Comparison of ENCODE assay signal across 9 cellular contexts in the genomic region with DNA sequence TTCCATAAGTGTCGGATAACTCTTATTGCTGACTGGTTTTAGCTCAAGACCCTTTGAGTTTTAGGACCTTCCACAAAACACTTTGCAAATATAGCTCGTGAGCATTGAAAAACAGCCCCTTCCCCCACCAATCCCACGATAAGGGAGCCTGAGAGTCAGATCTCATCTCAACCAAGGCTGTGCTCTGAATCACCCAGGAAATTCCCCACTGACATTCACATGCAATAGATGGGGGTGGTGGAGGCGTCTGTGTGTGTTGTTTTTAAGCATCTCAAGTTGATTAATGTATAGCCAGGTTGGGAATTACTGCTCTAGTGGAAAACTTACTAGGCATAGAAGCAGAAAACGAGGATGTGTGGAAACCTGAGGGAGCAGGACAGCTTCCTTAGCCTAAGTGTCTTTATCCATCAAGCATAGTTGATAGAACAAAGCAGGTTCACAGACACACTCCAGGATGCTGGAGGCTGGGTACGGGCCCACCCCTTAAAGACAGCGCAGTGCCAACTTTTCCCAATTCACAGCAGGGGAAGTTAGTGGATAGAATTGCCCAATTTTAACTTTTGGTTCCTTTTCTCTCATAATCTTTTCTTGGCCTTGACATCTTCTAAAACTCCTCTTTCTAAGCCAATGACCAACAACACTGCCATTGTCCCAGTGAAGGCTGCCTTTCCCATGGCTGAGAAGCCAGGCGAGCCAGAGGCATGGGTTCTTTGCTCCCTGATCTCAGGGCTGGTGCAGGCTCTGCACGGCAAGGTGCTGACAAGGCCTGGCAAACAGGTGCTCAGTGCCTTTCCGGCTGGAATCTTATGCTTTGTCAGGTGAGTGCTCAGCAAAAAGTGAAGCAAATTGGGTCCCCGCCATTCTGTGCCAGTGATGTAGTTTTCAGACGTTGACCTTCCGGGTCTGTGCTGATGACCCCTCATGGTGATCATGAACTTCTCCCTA.
DNase-seq lines count a peak whose midpoint lies in the region; ATAC-seq and TF ChIP-seq lines count a peak whose summit lies in the region.
"Had no signal": no experiment of that assay in that cellular context is flagged by ENCODE, and none has a peak within 500 bp of the region (broad histone marks: within the 10 kb centered on the region; RNA-seq: fewer than 3 reads in every experiment).

No MANE protein-coding gene starts in this region.

- H3K4me3 Mint-ChIP-seq in stimulated activated memory B cell treated with anti-CD40 and anti-IgM and Interleukin-4, amounts not matched to agents 10 μg/mL and 1 μg/mL and 100 μg/mL, for 72 hours = no peak overlapping the region
- no peak overlapping the region for H3K4me3 Mint-ChIP-seq in endothelial cell (ENCODE audit: unreplicated experiment)
- H3K4me3 Mint-ChIP-seq: CD4-positive, CD25-positive, alpha-beta regulatory T cell had no signal

- ATAC-seq in HG03457 (IDR thresholded peaks at IDR 0.05; ENCODE audit: unreplicated experiment) = peak; percentile 81
- peak; percentile 74 for ATAC-seq in stimulated activated memory B cell treated with anti-CD40 and anti-IgM and Interleukin-4, amounts not matched to agents 10 μg/mL and 1 μg/mL and 100 μg/mL, for 72 hours
- ATAC-seq in GM19395 (IDR thresholded peaks at IDR 0.05; ENCODE audit: unreplicated experiment) = no peak

- TF ChIP-seq CTCF in brain microvascular endothelial cell (IDR thresholded peaks at IDR 0.05; ENCODE audit: low read depth, low read length, missing control alignments) (no peak), endothelial cell (IDR thresholded peaks at IDR 0.05; ENCODE audit: unreplicated experiment) (no peak)

- no peaks in the 10 kb centered on the region for H3K27me3 ChIP-seq in brain microvascular endothelial cell (replicated peaks)

- no peaks in the 10 kb centered on the region for H3K36me3 ChIP-seq in brain microvascular endothelial cell (replicated peaks)

- H3K36me3 Mint-ChIP-seq in stimulated activated memory B cell treated with anti-CD40 and anti-IgM and Interleukin-4, amounts not matched to agents 10 μg/mL and 1 μg/mL and 100 μg/mL, for 72 hours = peaks cover 6% of the 10 kb centered on the region
- H3K36me3 Mint-ChIP-seq in endothelial cell (ENCODE audit: low read depth, unreplicated experiment) = no peaks in the 10 kb centered on the region
- H3K36me3 Mint-ChIP-seq: CD4-positive, CD25-positive, alpha-beta regulatory T cell had no signal

- peaks cover 13% of the 10 kb centered on the region for H3K9me3 Mint-ChIP-seq in stimulated activated memory B cell treated with anti-CD40 and anti-IgM and Interleukin-4, amounts not matched to agents 10 μg/mL and 1 μg/mL and 100 μg/mL, for 72 hours
- H3K9me3 Mint-ChIP-seq in endothelial cell (ENCODE audit: unreplicated experiment) = no peaks in the 10 kb centered on the region

- peaks cover 23% of the 10 kb centered on the region for H3K4me1 Mint-ChIP-seq in stimulated activated memory B cell treated with anti-CD40 and anti-IgM and Interleukin-4, amounts not matched to agents 10 μg/mL and 1 μg/mL and 100 μg/mL, for 72 hours
- H3K4me1 Mint-ChIP-seq in endothelial cell (ENCODE audit: unreplicated experiment) = no peaks in the 10 kb centered on the region
- H3K4me1 Mint-ChIP-seq: CD4-positive, CD25-positive, alpha-beta regulatory T cell had no signal

- in situ Hi-C loops in brain microvascular endothelial cell (cut with HindIII; ENCODE audit: low pct_ligation_motif_present, low sequenced_read_pairs) = no loop called here

- H3K27ac ChIP-seq in brain microvascular endothelial cell = peak overlapping the region; percentile 58

- DNase-seq in activated effector memory CD4-positive, alpha-beta T cell treated with anti-CD3 and anti-CD28 coated beads, Interleukin-2, amount 50 U/mL, for 16 hours = peak; percentile 84
- DNase-seq in activated effector memory CD4-positive, alpha-beta T cell treated with Interleukin-2 at 50 U/mL for 16 hours = no peak
- DNase-seq in brain microvascular endothelial cell = peak; percentile 86
- no peak for DNase-seq in endothelial cell (ENCODE audit: low spot score)
- no peak for DNase-seq in COLO829 (ENCODE audit: low spot score)

- no peaks in the 10 kb centered on the region for H3K27me3 Mint-ChIP-seq in stimulated activated memory B cell treated with anti-CD40 and anti-IgM and Interleukin-4, amounts not matched to agents 10 μg/mL and 1 μg/mL and 100 μg/mL, for 72 hours
- H3K27me3 Mint-ChIP-seq in endothelial cell (ENCODE audit: unreplicated experiment) = peaks cover 3% of the 10 kb centered on the region
- H3K27me3 Mint-ChIP-seq: CD4-positive, CD25-positive, alpha-beta regulatory T cell had no signal

- peak overlapping the region; percentile 60 for H3K27ac Mint-ChIP-seq in stimulated activated memory B cell treated with anti-CD40 and anti-IgM and Interleukin-4, amounts not matched to agents 10 μg/mL and 1 μg/mL and 100 μg/mL, for 72 hours
- no peak overlapping the region for H3K27ac Mint-ChIP-seq in endothelial cell (ENCODE audit: unreplicated experiment)
- H3K27ac Mint-ChIP-seq: CD4-positive, CD25-positive, alpha-beta regulatory T cell had no signal

- H3K4me3 ChIP-seq in brain microvascular endothelial cell (ENCODE audit: low read depth, low read length) = no peak overlapping the region

Comparison
In these comparisons a context has a peak if more than half of its experiments do, and no peak if none do; other contexts are left out.
1. DNase-seq: peak in activated effector memory CD4-positive, alpha-beta T cell treated with anti-CD3 and anti-CD28 coated beads, Interleukin-2, amount 50 U/mL, for 16 hours (single experiment) and brain microvascular endothelial cell (single experiment); none in activated effector memory CD4-positive, alpha-beta T cell treated with Interleukin-2 at 50 U/mL for 16 hours (single experiment), endothelial cell (single experiment) and COLO829 (single experiment).